18 cellular contexts compared by ENCODE assay signal in genomic region chr2:25398534-25398933, GRCh38.
"Had no signal": no experiment of that assay in that cellular context is flagged by ENCODE, and none has a peak within 500 bp of the region (broad histone marks: within the 10 kb centered on the region; RNA-seq: fewer than 3 reads in every experiment).

No MANE protein-coding gene starts in this region.

- H3K27ac ChIP-seq: esophagus squamous epithelium, gastroesophageal sphincter, left ventricle myocardium inferior, lower lobe of right lung, right atrium auricular region, sigmoid colon, skin epidermis, stomach had no signal

- H3K36me3 ChIP-seq: esophagus squamous epithelium, gastroesophageal sphincter, left ventricle myocardium inferior, lower lobe of right lung, right atrium auricular region, sigmoid colon, stomach had no signal

- H3K4me1 ChIP-seq: esophagus squamous epithelium, gastroesophageal sphincter, left ventricle myocardium inferior, lower lobe of right lung, right atrium auricular region, sigmoid colon, stomach had no signal

- H3K9me3 ChIP-seq: esophagus squamous epithelium, gastroesophageal sphincter, left ventricle myocardium inferior, lower lobe of right lung, right atrium auricular region, sigmoid colon, stomach had no signal

- H3K4me3 ChIP-seq: esophagus squamous epithelium, gastroesophageal sphincter, left ventricle myocardium inferior, lower lobe of right lung, right atrium auricular region, sigmoid colon, skin epidermis, stomach had no signal

- H3K27me3 ChIP-seq: esophagus squamous epithelium, gastroesophageal sphincter, right atrium auricular region, sigmoid colon, stomach had no signal

- ATAC-seq: gastroesophageal sphincter, left cardiac atrium, lower lobe of right lung, natural killer cell had no signal

- DNase-seq: dermis blood vessel endothelial cell; esophagus squamous epithelium; foreskin fibroblast; immature natural killer cell; left cardiac atrium; left ventricle myocardium inferior; lower lobe of right lung; natural killer cell; sigmoid colon; stimulated activated CD4-positive, alpha-beta T cell treated with anti-CD3 and anti-CD28 coated beads, Interleukin-2, amount 100 ng/mL, for 24 hours; stimulated activated CD4-positive, alpha-beta T cell treated with anti-CD3 and anti-CD28 coated beads, Interleukin-4, amount 100 ng/mL, for 4 hours; stimulated activated naive CD4-positive, alpha-beta T cell; stomach; trophoblast cell had no signal

- FAIRE-seq: keratinocyte had no signal
